Comparison of ENCODE assay signal across 8 cellular contexts in the genomic region with DNA sequence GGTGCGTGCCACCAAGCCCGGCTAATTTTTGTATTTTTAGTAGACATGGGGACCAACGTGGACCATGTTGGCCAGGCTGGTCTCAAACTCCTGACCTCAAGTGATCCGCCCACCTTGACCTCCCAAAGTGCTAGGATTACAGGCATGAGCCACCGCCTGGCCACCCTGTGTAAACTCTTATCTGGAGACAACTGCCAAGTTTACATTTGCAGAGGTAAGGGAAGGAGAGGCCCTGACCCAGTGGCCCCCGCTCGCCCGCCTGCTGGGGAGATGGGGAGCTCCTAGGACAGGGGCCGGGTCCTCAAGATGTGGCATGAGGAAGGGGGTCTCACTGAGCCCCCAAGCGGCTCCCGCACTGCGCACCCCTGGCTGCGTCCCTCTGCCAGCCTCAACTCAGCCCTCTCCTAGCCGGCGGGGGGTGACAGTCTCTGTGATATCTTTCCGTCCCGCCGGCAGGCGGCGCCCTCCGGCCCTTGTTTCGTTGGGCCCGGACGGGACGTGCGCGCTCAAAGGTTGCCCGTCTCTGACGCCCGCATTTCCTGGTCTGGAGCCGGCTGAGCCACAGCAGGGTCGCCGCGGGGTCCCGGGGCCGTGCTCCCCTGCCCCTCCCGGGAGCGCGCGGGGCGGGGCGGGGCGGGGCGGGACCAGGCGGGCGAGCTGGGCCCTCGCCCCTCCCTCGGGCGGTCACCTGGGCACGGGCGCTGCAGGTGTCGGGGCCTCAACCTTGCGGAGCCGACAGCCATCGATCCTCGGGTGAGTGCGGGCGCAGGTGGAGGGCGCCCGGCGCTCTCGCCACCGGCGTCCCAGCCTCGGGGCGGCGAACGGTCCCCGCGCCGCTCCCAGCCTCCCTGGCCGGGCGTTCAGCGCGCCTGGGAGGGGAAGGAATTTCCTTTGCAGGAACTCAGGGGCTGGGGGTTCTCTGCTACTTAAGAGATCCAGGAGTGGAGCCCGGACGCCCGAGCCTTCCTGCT. TPM values are rescaled to one million over a fixed set of nuclear protein-coding genes. Genes with fewer than 3 reads are reported as not detected.
DNase-seq lines count a peak whose midpoint lies in the region; ATAC-seq and TF ChIP-seq lines count a peak whose summit lies in the region.

A gene with protein sequence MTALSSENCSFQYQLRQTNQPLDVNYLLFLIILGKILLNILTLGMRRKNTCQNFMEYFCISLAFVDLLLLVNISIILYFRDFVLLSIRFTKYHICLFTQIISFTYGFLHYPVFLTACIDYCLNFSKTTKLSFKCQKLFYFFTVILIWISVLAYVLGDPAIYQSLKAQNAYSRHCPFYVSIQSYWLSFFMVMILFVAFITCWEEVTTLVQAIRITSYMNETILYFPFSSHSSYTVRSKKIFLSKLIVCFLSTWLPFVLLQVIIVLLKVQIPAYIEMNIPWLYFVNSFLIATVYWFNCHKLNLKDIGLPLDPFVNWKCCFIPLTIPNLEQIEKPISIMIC (plus strand): TSS at position 533 of the 971 bp plus-strand sequence. CDS start 45,978 bp downstream, outside the sequence.

- no TSS peak for BruUV-seq in Caco-2 (replicated peaks; lab: Mats Ljungman, UMichigan)

- H3K36me3 ChIP-seq in Caco-2 (ENCODE audit: control insufficient read depth, insufficient read depth, low read length) (no peaks in the 10 kb centered on the region; the same call in 1 of the 2 replicates), esophagus squamous epithelium (no peaks in the 10 kb centered on the region)
- H3K36me3 ChIP-seq in naive thymus-derived CD4-positive, alpha-beta T cell (ENCODE audit: control insufficient read depth in 2 of 3, insufficient read depth in 3 of 3, low read length in 3 of 3), result no peaks in the 10 kb centered on the region

- peaks cover 14% of the 10 kb centered on the region for H3K4me1 Mint-ChIP-seq in Caco-2 (ENCODE audit: low read depth, unreplicated experiment)
- H3K4me1 Mint-ChIP-seq in naive thymus-derived CD4-positive, alpha-beta T cell, result peaks cover 24 to 66% (median 49%) of the 10 kb centered on the region in 7 donors

- intact Hi-C loops in Caco-2 (cut with micrococcal nuclease; ENCODE audit: unreplicated experiment) (loop anchor here (1.0 to 5.0 kb wide), 3 partner anchors 42 to 275 kb away; a partner anchor contains a TSS), esophagus squamous epithelium (cut with DNase I) (no loop called here)
- intact Hi-C loops in naive thymus-derived CD4-positive, alpha-beta T cell (cut with micrococcal nuclease), result loop anchor here (1.0 to 10.0 kb wide), 20 partner anchors 9 to 867 kb away; a partner anchor contains a TSS

- H3K9me3 ChIP-seq in Caco-2 (no peaks in the 10 kb centered on the region), esophagus squamous epithelium (no peaks in the 10 kb centered on the region)
- no peaks in the 10 kb centered on the region for H3K9me3 ChIP-seq in naive thymus-derived CD4-positive, alpha-beta T cell (ENCODE audit: control insufficient read depth in 2 of 3, low read length in 3 of 3)

- DNase-seq in Caco-2 (peak; percentile 87 to 88), NOMO-1 (lab: John Stamatoyannopoulos, UW; ENCODE audit: unreplicated experiment in 2 of 2) (peak; percentile 86 to 96), esophagus squamous epithelium (lab: John Stamatoyannopoulos, UW) (peak; percentile 22)
- peak; percentile 82 for DNase-seq in activated CD8-positive, alpha-beta memory T cell treated with anti-CD3 and anti-CD28 coated beads, Interleukin-2, amount 50 U/mL, for 4 hours
- DNase-seq in naive thymus-derived CD4-positive, alpha-beta T cell, result peak; percentile 67 to 85 (median 80)
- DNase-seq in stimulated activated naive CD4-positive, alpha-beta T cell (lab: John Stamatoyannopoulos, UW), result peak; percentile 68 to 90 (median 75)

- TF ChIP-seq CTCF in Caco-2 (IDR thresholded peaks at IDR 0.05; ENCODE audit: insufficient read depth in 1 of 2, low read depth in 1 of 2, low read length in 1 of 2, severe bottlenecking in 1 of 2, unreplicated experiment in 1 of 2) (peak; percentile 70 to 83), esophagus squamous epithelium (IDR thresholded peaks at IDR 0.05) (peak; percentile 48 to 84 (median 76))

- TF ChIP-seq POLR2A in esophagus squamous epithelium (IDR thresholded peaks at IDR 0.05), result no peak

- H3K27ac Mint-ChIP-seq in Caco-2 (ENCODE audit: unreplicated experiment), result peak within 1 kb of the TSS; percentile 73
- H3K27ac Mint-ChIP-seq in naive thymus-derived CD4-positive, alpha-beta T cell, result peak within 1 kb of the TSS; percentile 33 to 92 (median 82)

- 13% methylated on average over 12 of the region's 78 CpGs; no CpG with 5 or more reads in 1 of the 2 donors for WGBS in esophagus squamous epithelium, 2 donors

- H3K4me1 ChIP-seq in Caco-2, result 0 out of 2 replicates have a peak, but pooled peaks cover 4% of the 10 kb centered on the region
- H3K4me1 ChIP-seq in esophagus squamous epithelium, result peaks cover 3 to 36% (median 15%) of the 10 kb centered on the region in 3 donors
- H3K4me1 ChIP-seq in naive thymus-derived CD4-positive, alpha-beta T cell (ENCODE audit: control insufficient read depth in 2 of 2, insufficient read depth in 2 of 2, low read length in 2 of 2), result peaks cover 15 to 16% of the 10 kb centered on the region in 2 donors

- peak within 1 kb of the TSS; percentile 80 for H3K4me3 ChIP-seq in Caco-2 (ENCODE audit: low read depth, low read length)
- H3K4me3 ChIP-seq in esophagus squamous epithelium, result peak within 1 kb of the TSS; percentile 42 to 81 (median 62)
- H3K4me3 ChIP-seq in naive thymus-derived CD4-positive, alpha-beta T cell (ENCODE audit: low read length), result peak within 1 kb of the TSS; percentile 88

- ATAC-seq in GM19463 (IDR thresholded peaks at IDR 0.05; ENCODE audit: unreplicated experiment) (peak; percentile 82), HG03565 (IDR thresholded peaks at IDR 0.05; ENCODE audit: unreplicated experiment) (peak; percentile 73)
- peak; percentile 82 for ATAC-seq in naive thymus-derived CD4-positive, alpha-beta T cell

- no peaks in the 10 kb centered on the region for H3K27me3 Mint-ChIP-seq in Caco-2 (ENCODE audit: insufficient read depth, unreplicated experiment)
- H3K27me3 Mint-ChIP-seq in naive thymus-derived CD4-positive, alpha-beta T cell, result peaks cover 0 to 6% (median 0%) of the 10 kb centered on the region in 5 donors

- H3K4me3 Mint-ChIP-seq in Caco-2 (ENCODE audit: unreplicated experiment), result peak within 1 kb of the TSS; percentile 80
- peak within 1 kb of the TSS; percentile 86 to 93 (median 90) for H3K4me3 Mint-ChIP-seq in naive thymus-derived CD4-positive, alpha-beta T cell

- H3K36me3 Mint-ChIP-seq in Caco-2 (ENCODE audit: insufficient read depth, unreplicated experiment), result peaks cover 18% of the 10 kb centered on the region
- H3K36me3 Mint-ChIP-seq in naive thymus-derived CD4-positive, alpha-beta T cell, result peaks cover 0 to 10% (median 6%) of the 10 kb centered on the region in 5 donors

- H3K27ac ChIP-seq in esophagus squamous epithelium, result peak within 1 kb of the TSS; percentile 2 to 46 (median 22)
- peak within 1 kb of the TSS; percentile 63 for H3K27ac ChIP-seq in naive thymus-derived CD4-positive, alpha-beta T cell (ENCODE audit: low read depth, low read length)

- H3K9me3 Mint-ChIP-seq in Caco-2 (ENCODE audit: unreplicated experiment), result no peaks in the 10 kb centered on the region
- peaks cover 0 to 6% (median 0%) of the 10 kb centered on the region in 11 donors for H3K9me3 Mint-ChIP-seq in naive thymus-derived CD4-positive, alpha-beta T cell

- H3K27me3 ChIP-seq in Caco-2 (replicated peaks; ENCODE audit: control insufficient read depth, insufficient read depth, low read length) (no peaks in the 10 kb centered on the region), esophagus squamous epithelium (peaks cover 0 to 71% (median 0%) of the 10 kb centered on the region in 4 donors)
- H3K27me3 ChIP-seq in naive thymus-derived CD4-positive, alpha-beta T cell (ENCODE audit: control insufficient read depth in 2 of 2, insufficient read depth in 2 of 2, low read length in 2 of 2), result no peaks in the 10 kb centered on the region

- POLR2A ChIA-PET in Caco-2 (lab: Charles Lee), result no interaction called here
- POLR2A ChIA-PET in naive thymus-derived CD4-positive, alpha-beta T cell (lab: Charles Lee), result interaction anchor here (0.8 to 6.5 kb wide), 7 partner anchors 12 to 265 kb away, joined by 3 to 62 read pairs (median 5); a partner anchor contains a TSS

- CTCF ChIA-PET in Caco-2 (lab: Charles Lee), result interaction anchor here (0.6 to 1.0 kb wide), 3 partner anchors 11 to 41 kb away, joined by 3 to 4 read pairs (median 3); no protein-coding TSS in a partner anchor
- CTCF ChIA-PET in naive thymus-derived CD4-positive, alpha-beta T cell (lab: Charles Lee), result interaction anchor here (0.5 to 2.2 kb wide), 6 partner anchors 12 to 273 kb away, joined by 3 to 10 read pairs (median 4); a partner anchor contains a TSS

RNA-seq across cellular contexts. Expression of the gene that starts here (rescaled TPM):
- total RNA-seq in Caco-2 (2022) (14.8 and 16.1 TPM in 2 replicates), esophagus squamous epithelium (1 to 10 TPM in 3 of 4 donors, under 1 TPM in 1; 0.88 to 4.5 (median 2.9) TPM)
- 10 to 100 TPM in 2 of 5 experiments, 1 to 10 TPM in 3; 6.1 to 44.3 (median 8.7) TPM for total RNA-seq in naive thymus-derived CD4-positive, alpha-beta T cell
- polyA plus RNA-seq in naive thymus-derived CD4-positive, alpha-beta T cell, result 10 to 100 TPM; 17.1 to 22.8 TPM

Comparison
In these comparisons a context has a peak if more than half of its experiments do, and no peak if none do; other contexts are left out.
1. Peak in every context shown above with its lines: DNase-seq, ATAC-seq, H3K4me3 ChIP-seq and H3K27ac ChIP-seq.
2. DNase-seq: peak in every context shown above with its lines; median percentile 91 in NOMO-1; 88 in Caco-2; 82 in activated CD8-positive, alpha-beta memory T cell treated with anti-CD3 and anti-CD28 coated beads, Interleukin-2, amount 50 U/mL, for 4 hours; 80 in naive thymus-derived CD4-positive, alpha-beta T cell; 75 in stimulated activated naive CD4-positive, alpha-beta T cell; 22 in esophagus squamous epithelium.